8 cellular contexts compared by ENCODE assay signal in genomic region chr9:93132287-93132927, GRCh38. TPM values are rescaled to one million over a fixed set of nuclear protein-coding genes. Genes with fewer than 3 reads are reported as not detected.
A peak's percentile ranks its signal among the peaks of the same experiment; 100 is the strongest.
DNase-seq lines count a peak whose midpoint lies in the region; ATAC-seq, FAIRE-seq and TF ChIP-seq lines count a peak whose summit lies in the region.

No MANE protein-coding gene starts in this region.

- H3K27me3 ChIP-seq in lung (ENCODE audit: control insufficient read depth, insufficient read depth) (no peaks in the 10 kb centered on the region), tibial artery (no peaks in the 10 kb centered on the region)

- DNase-seq in Ammon's horn (ENCODE audit: low spot score): peak; percentile 79
- DNase-seq in NCI-H2029 (lab: John Stamatoyannopoulos, UW): peak; percentile 52
- DNase-seq in cerebellum (ENCODE audit: low spot score): peak; percentile 66
- no peak for DNase-seq in lung (ENCODE audit: low spot score)
- peak; percentile 77 to 92 for DNase-seq in tibial artery
- DNase-seq in GM19239 (ENCODE audit: insufficient read length, low spot score): no peak
- no peak for DNase-seq in OCI-M1 (lab: John Stamatoyannopoulos, UW)

- H3K4me3 ChIP-seq in lung (peak overlapping the region; percentile 8), tibial artery (peak overlapping the region; percentile 82 to 96)

- H3K9me3 ChIP-seq in lung (ENCODE audit: control insufficient read depth in 2 of 2, insufficient read depth in 1 of 2, low read length in 1 of 2) (no peaks in the 10 kb centered on the region), tibial artery (no peaks in the 10 kb centered on the region)

- H3K27ac ChIP-seq in lung (ENCODE audit: low read depth in 1 of 2, low read length in 1 of 2): peak overlapping the region; percentile 81 to 90
- peak overlapping the region; percentile 98 to 100 for H3K27ac ChIP-seq in tibial artery

- WGBS in lung, 2 donors: 35 to 57% methylated on average over 12 of the region's 12 CpGs

- TF ChIP-seq CTCF in lung (IDR thresholded peaks at IDR 0.05; ENCODE audit: control extremely low read depth, extremely low read depth) (no peak), tibial artery (IDR thresholded peaks at IDR 0.05) (no peak)

- H3K36me3 ChIP-seq in lung (ENCODE audit: control insufficient read depth in 2 of 2, insufficient read depth in 2 of 2, low read length in 2 of 2): no peaks in the 10 kb centered on the region
- H3K36me3 ChIP-seq in tibial artery: peaks cover 0 to 10% (median 0%) of the 10 kb centered on the region in 3 donors

- intact Hi-C loops in tibial artery (cut with DNase I; ENCODE audit: low total_unique reads): no loop called here

- ATAC-seq in lung (ENCODE audit: insufficient read depth, low FRiP score): no peak
- no peak for ATAC-seq in GM19328 (IDR thresholded peaks at IDR 0.05; ENCODE audit: unreplicated experiment)

- FAIRE-seq in GM19239 (lab: Jason Lieb, UNC): no peak

- peaks cover 3 to 42% of the 10 kb centered on the region in 2 donors for H3K4me1 ChIP-seq in lung (ENCODE audit: control insufficient read depth in 2 of 2, insufficient read depth in 2 of 2, low read length in 2 of 2)
- peaks cover 5 to 76% (median 66%) of the 10 kb centered on the region in 4 donors for H3K4me1 ChIP-seq in tibial artery

RNA-seq across cellular contexts. Expression of gene NINJ1, which starts 1.6 kb away (rescaled TPM):
- 10.2 TPM for total RNA-seq in cerebellum
- 10 to 100 TPM; 48.5 to 52.5 TPM for total RNA-seq in lung
- 100 to 1,000 TPM in 1 of 2 donors, 10 to 100 TPM in 1; 44.3 to 324 TPM for polyA plus RNA-seq in lung

RNA-seq across cellular contexts. Expression of gene CARD19, which starts 36.4 kb away (rescaled TPM):
- total RNA-seq in cerebellum (17.7 TPM), lung (10 to 100 TPM; 31.1 to 44.1 TPM)
- 10 to 100 TPM; 52.9 to 70.7 TPM for polyA plus RNA-seq in lung

RNA-seq across cellular contexts. Expression of gene WNK2, which starts 51.5 kb away (rescaled TPM):
- total RNA-seq in cerebellum (47.4 TPM), lung (1 to 10 TPM; 4.2 to 8.5 TPM)
- polyA plus RNA-seq in lung: 1 to 10 TPM in 1 of 2 donors, under 1 TPM in 1; 1.00 to 1.6 TPM

Comparison
In these comparisons a context has a peak if more than half of its experiments do, and no peak if none do; other contexts are left out.
1. DNase-seq: peak in Ammon's horn (single experiment), NCI-H2029 (single experiment), cerebellum (single experiment) and tibial artery (2 of 2); none in lung (single experiment), GM19239 (single experiment) and OCI-M1 (single experiment).